Comparison of ENCODE assay signal across 6 cellular contexts in the genomic region with DNA sequence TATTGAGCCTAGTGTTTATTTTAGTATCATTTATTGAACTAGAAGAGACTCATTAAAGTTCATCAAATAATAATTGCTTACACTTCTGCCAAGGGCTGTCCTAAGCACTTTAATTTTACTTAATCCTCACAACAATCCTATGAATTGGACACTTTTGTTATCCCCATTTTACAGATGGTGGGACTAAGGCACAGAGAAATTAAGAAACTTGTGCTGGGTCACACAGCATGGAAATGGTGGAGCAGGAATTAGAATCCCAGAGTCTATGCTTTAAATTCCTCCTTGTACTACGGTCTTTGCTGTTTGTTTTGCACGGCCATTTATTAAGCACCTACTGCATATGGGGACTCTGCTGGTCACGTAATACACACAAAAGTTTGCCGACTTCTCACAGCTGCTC. TPM values are rescaled to one million over a fixed set of nuclear protein-coding genes. Genes with fewer than 3 reads are reported as not detected.
"Had no signal": no experiment of that assay in that cellular context is flagged by ENCODE, and none has a peak within 500 bp of the region (broad histone marks: within the 10 kb centered on the region; RNA-seq: fewer than 3 reads in every experiment).

No MANE protein-coding gene starts in this region.

- H3K4me2 ChIP-seq: GM23338 had no signal

- H2AFZ ChIP-seq: GM23338 had no signal

- DNase-seq: H9, HCEC 1CT, KG1 had no signal

- H3K4me3 ChIP-seq: GM23338 had no signal

- ATAC-seq: GM23338 had no signal

RNA-seq across cellular contexts. Expression of a gene that starts 7.9 kb away (rescaled TPM):
- total RNA-seq: HT-29 had no signal
- polyA plus RNA-seq: IgD-negative memory B cell had no signal
